8 cellular contexts compared by ENCODE assay signal in the genomic region with DNA sequence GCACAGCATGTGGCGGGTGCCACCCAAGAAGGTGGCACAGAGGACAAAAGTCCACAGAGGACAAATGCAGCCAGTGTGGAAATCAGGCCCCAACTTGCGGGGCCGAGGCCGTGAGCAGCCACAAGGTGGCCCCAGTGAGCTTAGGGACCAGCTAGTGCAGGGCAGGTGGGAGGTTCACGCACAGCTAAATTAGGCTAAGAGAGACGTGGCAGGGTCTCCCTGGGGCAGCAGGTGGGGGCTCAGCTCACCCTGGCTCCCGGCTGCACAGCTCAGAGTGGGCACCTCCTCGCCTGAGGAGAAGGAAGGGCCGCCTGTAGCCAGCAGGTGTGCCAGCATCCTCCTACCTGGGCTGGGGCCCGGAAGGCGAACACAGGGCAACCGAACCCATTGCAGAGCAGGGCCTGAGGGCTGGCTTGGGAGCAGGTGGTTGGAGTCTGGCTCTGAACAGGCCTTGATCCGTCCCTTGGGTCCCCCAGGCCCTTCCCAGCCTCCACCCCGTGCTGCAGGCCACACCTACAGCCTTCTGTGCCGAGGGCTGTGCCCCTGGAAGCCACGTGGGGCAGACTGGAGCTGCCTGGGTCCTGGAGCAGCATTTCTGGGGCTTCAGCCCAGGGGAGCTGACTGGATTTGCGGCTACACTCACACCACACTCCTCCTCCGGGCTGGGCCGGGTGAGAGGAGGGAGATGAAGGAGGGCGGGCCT. TPM values are rescaled to one million over a fixed set of nuclear protein-coding genes. Genes with fewer than 3 reads are reported as not detected.
DNase-seq lines count a peak whose midpoint lies in the region; ATAC-seq and TF ChIP-seq lines count a peak whose summit lies in the region.

No MANE protein-coding gene starts in this region.

- ATAC-seq in GM21447 (IDR thresholded peaks at IDR 0.05; ENCODE audit: unreplicated experiment): no peak

- peak; percentile 82 for TF ChIP-seq CTCF in cardiac muscle cell (IDR thresholded peaks at IDR 0.05; ENCODE audit: low read depth, low read length)
- peak; percentile 89 for TF ChIP-seq CTCF in retinal pigment epithelial cell (conservative IDR thresholded peaks at IDR 0.05; ENCODE audit: low read depth, low read length)

- peak overlapping the region; percentile 81 for H3K27ac ChIP-seq in cardiac muscle cell

- DNase-seq in ELF-1 (ENCODE audit: low read depth, low spot score) (peak; percentile 86), Kasumi-1 (lab: John Stamatoyannopoulos, UW) (peak; percentile 73 to 80), SK-N-DZ (ENCODE audit: low spot score) (peak; percentile 96), cardiac muscle cell (ENCODE audit: low read depth in 1 of 2, low spot score in 1 of 2) (peak; percentile 72 to 81), retinal pigment epithelial cell (ENCODE audit: low read depth) (no peak), dedifferentiated amniotic fluid mesenchymal stem cell (ENCODE audit: extremely low spot score) (no peak)
- DNase-seq in activated naive CD4-positive, alpha-beta T cell (lab: John Stamatoyannopoulos, UW): peak; percentile 36 to 70 (median 62)

- H3K36me3 ChIP-seq in cardiac muscle cell: no peaks in the 10 kb centered on the region

- peaks cover 10% of the 10 kb centered on the region for H3K4me1 ChIP-seq in cardiac muscle cell (ENCODE audit: low read depth)

- no peaks in the 10 kb centered on the region for H3K27me3 ChIP-seq in cardiac muscle cell

- H3K4me3 ChIP-seq in cardiac muscle cell (no peak overlapping the region), retinal pigment epithelial cell (ENCODE audit: low read length) (no peak overlapping the region)

- H3K9me3 ChIP-seq in cardiac muscle cell (ENCODE audit: low read depth): no peaks in the 10 kb centered on the region

RNA-seq across cellular contexts. Expression of gene CELSR1, which starts 26.1 kb away (rescaled TPM):
- polyA plus RNA-seq in SK-N-DZ (2014; cell fraction: cytosol; rRNA removed): 0.32 TPM in 2 replicates
- 0.56 and 1.6 TPM in 2 replicates for polyA plus RNA-seq in SK-N-DZ (2014; cell fraction: nucleus; rRNA removed)
- 26.0 and 37.4 TPM in 2 replicates for total RNA-seq in cardiac muscle cell
- polyA plus RNA-seq in cardiac muscle cell: 9.0 and 9.2 TPM in 2 replicates

RNA-seq across cellular contexts. Expression of gene GRAMD4, which starts 56.7 kb away (rescaled TPM):
- polyA plus RNA-seq in SK-N-DZ (2014; cell fraction: cytosol; rRNA removed): 28.9 and 29.1 TPM in 2 replicates
- 45.5 and 75.0 TPM in 2 replicates for polyA plus RNA-seq in SK-N-DZ (2014; cell fraction: nucleus; rRNA removed)
- 49.3 and 79.3 TPM in 2 replicates for total RNA-seq in cardiac muscle cell
- polyA plus RNA-seq in cardiac muscle cell: 51.8 and 57.5 TPM in 2 replicates

Comparison
In these comparisons a context has a peak if more than half of its experiments do, and no peak if none do; other contexts are left out.
1. DNase-seq: peak in ELF-1 (single experiment), Kasumi-1 (2 of 2), SK-N-DZ (single experiment), activated naive CD4-positive, alpha-beta T cell (4 of 4) and cardiac muscle cell (2 of 2); none in retinal pigment epithelial cell (single experiment) and dedifferentiated amniotic fluid mesenchymal stem cell (single experiment).